2 cellular contexts compared by ENCODE assay signal in the genomic region with DNA sequence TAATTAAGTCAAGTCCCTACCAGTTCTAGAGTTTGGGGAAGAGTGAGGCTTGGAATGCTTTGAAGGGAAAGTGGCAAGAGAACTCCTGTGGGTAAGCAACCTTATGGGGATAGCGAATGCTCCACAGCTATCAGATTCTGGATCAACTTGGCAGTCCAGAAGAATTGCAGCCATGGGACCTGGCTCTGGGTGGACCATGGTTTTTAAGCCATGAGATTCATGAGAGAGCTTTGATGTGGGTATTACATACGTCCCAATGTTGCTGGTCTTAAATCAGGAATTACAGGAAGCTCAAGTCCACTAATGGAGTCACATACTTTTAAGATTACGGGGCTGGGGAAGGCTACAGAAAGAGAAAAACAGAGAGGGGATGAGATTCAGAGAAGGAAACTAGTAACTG.
TF ChIP-seq lines count a peak whose summit lies in the region.

No MANE protein-coding gene starts in this region.

TF ChIP-seq in IMR-90, 13 proteins besides CTCF, POLR2A, EP300 and RAD21 (continued from another document):
- TF ChIP-seq CEBPB (IDR thresholded peaks at IDR 0.05; ENCODE audit: low read depth, low read length) = no peak
- no peak for TF ChIP-seq MAZ (IDR thresholded peaks at IDR 0.05; ENCODE audit: borderline replicate concordance, low read depth, low read length)
- TF ChIP-seq SMC3 (IDR thresholded peaks at IDR 0.05; ENCODE audit: low read depth, low read length) = no peak
- TF ChIP-seq BHLHE40 (IDR thresholded peaks at IDR 0.05; ENCODE audit: low read depth, low read length) = no peak
- TF ChIP-seq FOS (IDR thresholded peaks at IDR 0.05; ENCODE audit: low read depth, low read length) = no peak
- TF ChIP-seq CHD1 (IDR thresholded peaks at IDR 0.05; ENCODE audit: low read depth, low read length) = no peak
- no peak for TF ChIP-seq RFX5 (IDR thresholded peaks at IDR 0.05; ENCODE audit: low read depth, low read length)
- no peak for TF ChIP-seq NFE2L2 (IDR thresholded peaks at IDR 0.05; ENCODE audit: low read depth, low read length)
- TF ChIP-seq RCOR1 (IDR thresholded peaks at IDR 0.05; ENCODE audit: insufficient replicate concordance, low read length) = no peak
TF ChIP-seq in IMR-90: peak in this region for 0.

TF ChIP-seq in neural cell, 6 proteins besides CTCF, POLR2A, EP300 and RAD21:
- TF ChIP-seq, protein P1, sequence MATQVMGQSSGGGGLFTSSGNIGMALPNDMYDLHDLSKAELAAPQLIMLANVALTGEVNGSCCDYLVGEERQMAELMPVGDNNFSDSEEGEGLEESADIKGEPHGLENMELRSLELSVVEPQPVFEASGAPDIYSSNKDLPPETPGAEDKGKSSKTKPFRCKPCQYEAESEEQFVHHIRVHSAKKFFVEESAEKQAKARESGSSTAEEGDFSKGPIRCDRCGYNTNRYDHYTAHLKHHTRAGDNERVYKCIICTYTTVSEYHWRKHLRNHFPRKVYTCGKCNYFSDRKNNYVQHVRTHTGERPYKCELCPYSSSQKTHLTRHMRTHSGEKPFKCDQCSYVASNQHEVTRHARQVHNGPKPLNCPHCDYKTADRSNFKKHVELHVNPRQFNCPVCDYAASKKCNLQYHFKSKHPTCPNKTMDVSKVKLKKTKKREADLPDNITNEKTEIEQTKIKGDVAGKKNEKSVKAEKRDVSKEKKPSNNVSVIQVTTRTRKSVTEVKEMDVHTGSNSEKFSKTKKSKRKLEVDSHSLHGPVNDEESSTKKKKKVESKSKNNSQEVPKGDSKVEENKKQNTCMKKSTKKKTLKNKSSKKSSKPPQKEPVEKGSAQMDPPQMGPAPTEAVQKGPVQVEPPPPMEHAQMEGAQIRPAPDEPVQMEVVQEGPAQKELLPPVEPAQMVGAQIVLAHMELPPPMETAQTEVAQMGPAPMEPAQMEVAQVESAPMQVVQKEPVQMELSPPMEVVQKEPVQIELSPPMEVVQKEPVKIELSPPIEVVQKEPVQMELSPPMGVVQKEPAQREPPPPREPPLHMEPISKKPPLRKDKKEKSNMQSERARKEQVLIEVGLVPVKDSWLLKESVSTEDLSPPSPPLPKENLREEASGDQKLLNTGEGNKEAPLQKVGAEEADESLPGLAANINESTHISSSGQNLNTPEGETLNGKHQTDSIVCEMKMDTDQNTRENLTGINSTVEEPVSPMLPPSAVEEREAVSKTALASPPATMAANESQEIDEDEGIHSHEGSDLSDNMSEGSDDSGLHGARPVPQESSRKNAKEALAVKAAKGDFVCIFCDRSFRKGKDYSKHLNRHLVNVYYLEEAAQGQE (IDR thresholded peaks at IDR 0.05; ENCODE audit: borderline replicate concordance) = no peak
- TF ChIP-seq EZH2 (IDR thresholded peaks at IDR 0.05; ENCODE audit: borderline replicate concordance, insufficient read depth, low read length, poor library complexity, severe bottlenecking) (no peak), POLR2AphosphoS5 (IDR thresholded peaks at IDR 0.05) (no peak), TAF1 (IDR thresholded peaks at IDR 0.05; ENCODE audit: low read depth) (no peak), SMC3 (conservative IDR thresholded peaks at IDR 0.05; ENCODE audit: poor library complexity) (no peak), MXI1 (conservative IDR thresholded peaks at IDR 0.05; ENCODE audit: poor library complexity, severe bottlenecking) (no peak)
